Comparison of ENCODE assay signal across 16 cellular contexts in the genomic region with DNA sequence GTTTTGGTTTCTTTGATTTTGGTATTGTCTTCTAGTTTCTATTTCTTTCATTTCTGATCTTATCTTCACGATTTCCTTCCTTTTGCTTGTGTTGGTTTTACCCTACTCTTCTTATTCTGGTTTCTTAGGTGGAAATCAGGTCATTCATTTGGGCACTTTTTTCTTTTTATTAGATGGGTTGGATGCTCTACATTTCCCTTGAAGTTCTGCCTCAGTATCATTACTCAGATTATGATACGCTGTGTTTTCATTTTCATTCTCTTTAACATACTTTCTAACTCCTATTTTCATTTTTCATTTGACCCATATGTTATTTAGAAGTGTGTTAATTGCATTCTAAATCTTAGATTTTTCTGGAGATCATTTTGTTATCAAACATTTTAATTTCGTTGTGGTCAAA.
A peak's percentile ranks its signal among the peaks of the same experiment; 100 is the strongest.
DNase-seq lines count a peak whose midpoint lies in the region; ATAC-seq, FAIRE-seq and TF ChIP-seq lines count a peak whose summit lies in the region.
"Had no signal": no experiment of that assay in that cellular context is flagged by ENCODE, and none has a peak within 500 bp of the region (broad histone marks: within the 10 kb centered on the region; RNA-seq: fewer than 3 reads in every experiment).

No MANE protein-coding gene starts in this region.

- 74 to 100% methylated on average over 1 to 3 of the region's 3 CpGs for WGBS in endodermal cell (ENCODE audit: insufficient coverage in 1 of 2, insufficient read length in 1 of 2), 2 experiments

- no peak overlapping the region for H3K4me3 ChIP-seq in endodermal cell (ENCODE audit: low read length)
- H3K4me3 ChIP-seq: K562 had no signal

- H3K27me3 Mint-ChIP-seq in activated T-cell treated with anti-CD3 and anti-CD28 coated beads, Interleukin-2, amount 50 U/mL, for 4 hours (ENCODE audit: low read depth) = peaks cover 2% of the 10 kb centered on the region
- H3K27me3 Mint-ChIP-seq in activated T-helper 17 cell treated with anti-CD3 and anti-CD28 coated beads, Interleukin-2, amount 50 U/mL, for 72 hours = no peaks in the 10 kb centered on the region
- H3K27me3 Mint-ChIP-seq in endodermal cell (ENCODE audit: insufficient read depth) = peaks cover 6% of the 10 kb centered on the region

- peaks cover 26% of the 10 kb centered on the region for H3K4me1 Mint-ChIP-seq in activated T-cell treated with anti-CD3 and anti-CD28 coated beads, Interleukin-2, amount 50 U/mL, for 4 hours (ENCODE audit: low read depth)
- H3K4me1 Mint-ChIP-seq in activated T-helper 17 cell treated with anti-CD3 and anti-CD28 coated beads, Interleukin-2, amount 50 U/mL, for 72 hours = peaks cover 17% of the 10 kb centered on the region
- peaks cover 18% of the 10 kb centered on the region for H3K4me1 Mint-ChIP-seq in stimulated activated effector memory CD8-positive, alpha-beta T cell treated with anti-CD3 and anti-CD28 coated beads, Interleukin-12 subunit alpha, Interleukin-12 subunit beta, amount 100 ng/mL, for 72 hours
- H3K4me1 Mint-ChIP-seq in endodermal cell = no peaks in the 10 kb centered on the region

- DNase-seq in activated T-cell treated with anti-CD3 and anti-CD28 coated beads, Interleukin-2, amount 50 U/mL, for 4 hours = no peak
- no peak for DNase-seq in activated T-cell treated with anti-CD3 and anti-CD28 coated beads for 4 hours
- no peak for DNase-seq in GM18507 (ENCODE audit: extremely low spot score, insufficient read length, low read depth)
- no peak for DNase-seq in stimulated activated effector memory CD8-positive, alpha-beta T cell treated with anti-CD3 and anti-CD28 coated beads, Interleukin-12 subunit alpha, Interleukin-12 subunit beta, amount 100 ng/mL, for 72 hours (ENCODE audit: low spot score in 2 of 2)
- DNase-seq in endodermal cell = no peak
- DNase-seq in pons (ENCODE audit: low spot score) = no peak
- DNase-seq: AML-193, Calu3, HFFc6, NCI-H1436, NCI-H2029 treated with DMSO at 0.1 percent for 48 hours, NCI-H526 treated with DMSO at 0.1 percent for 48 hours, RPMI8226 had no signal

- H3K9me3 ChIP-seq in endodermal cell (ENCODE audit: control insufficient read depth, low read length) = no peaks in the 10 kb centered on the region

- H3K27ac Mint-ChIP-seq in activated T-helper 17 cell treated with anti-CD3 and anti-CD28 coated beads, Interleukin-2, amount 50 U/mL, for 72 hours = peak overlapping the region; percentile 48
- no peak overlapping the region for H3K27ac Mint-ChIP-seq in stimulated activated effector memory CD8-positive, alpha-beta T cell treated with anti-CD3 and anti-CD28 coated beads, Interleukin-12 subunit alpha, Interleukin-12 subunit beta, amount 100 ng/mL, for 72 hours
- H3K27ac Mint-ChIP-seq in endodermal cell = no peak overlapping the region
- H3K27ac Mint-ChIP-seq: HFFc6 had no signal

- ATAC-seq in activated T-cell treated with anti-CD3 and anti-CD28 coated beads, Interleukin-2, amount 50 U/mL, for 4 hours = peak; percentile 86 to 89
- peak; percentile 44 for ATAC-seq in activated T-helper 17 cell treated with anti-CD3 and anti-CD28 coated beads, Interleukin-2, amount 50 U/mL, for 72 hours (replicated peaks)
- ATAC-seq in stimulated activated effector memory CD8-positive, alpha-beta T cell treated with anti-CD3 and anti-CD28 coated beads, Interleukin-12 subunit alpha, Interleukin-12 subunit beta, amount 100 ng/mL, for 72 hours = no peak
- ATAC-seq: K562 had no signal

- peak; percentile 63 for FAIRE-seq in GM18507 (lab: Jason Lieb, UNC)
- FAIRE-seq: GM12892, K562 had no signal

- H3K4me3 Mint-ChIP-seq in activated T-cell treated with anti-CD3 and anti-CD28 coated beads, Interleukin-2, amount 50 U/mL, for 4 hours = peak overlapping the region; percentile 2
- H3K4me3 Mint-ChIP-seq in activated T-helper 17 cell treated with anti-CD3 and anti-CD28 coated beads, Interleukin-2, amount 50 U/mL, for 72 hours = peak overlapping the region; percentile 46
- peak overlapping the region; percentile 10 for H3K4me3 Mint-ChIP-seq in stimulated activated effector memory CD8-positive, alpha-beta T cell treated with anti-CD3 and anti-CD28 coated beads, Interleukin-12 subunit alpha, Interleukin-12 subunit beta, amount 100 ng/mL, for 72 hours
- H3K4me3 Mint-ChIP-seq in endodermal cell = no peak overlapping the region
- H3K4me3 Mint-ChIP-seq: HFFc6 had no signal

- H3K4me1 ChIP-seq in endodermal cell (ENCODE audit: control insufficient read depth, insufficient read depth, low read length) = no peaks in the 10 kb centered on the region

- peaks cover 23% of the 10 kb centered on the region for H3K27me3 ChIP-seq in endodermal cell (ENCODE audit: control insufficient read depth, insufficient read depth, low read length, poor library complexity, severe bottlenecking)

- H3K36me3 ChIP-seq in endodermal cell (ENCODE audit: control insufficient read depth, insufficient read depth, low read length) = no peaks in the 10 kb centered on the region

- H3K9ac ChIP-seq in endodermal cell (ENCODE audit: extremely low read depth, low read length, poor library complexity, severe bottlenecking) = no peak overlapping the region

- no peaks in the 10 kb centered on the region for H3K36me3 Mint-ChIP-seq in activated T-cell treated with anti-CD3 and anti-CD28 coated beads, Interleukin-2, amount 50 U/mL, for 4 hours (ENCODE audit: insufficient read depth)
- H3K36me3 Mint-ChIP-seq in activated T-helper 17 cell treated with anti-CD3 and anti-CD28 coated beads, Interleukin-2, amount 50 U/mL, for 72 hours (ENCODE audit: low read depth) = no peaks in the 10 kb centered on the region
- no peaks in the 10 kb centered on the region for H3K36me3 Mint-ChIP-seq in stimulated activated effector memory CD8-positive, alpha-beta T cell treated with anti-CD3 and anti-CD28 coated beads, Interleukin-12 subunit alpha, Interleukin-12 subunit beta, amount 100 ng/mL, for 72 hours
- H3K36me3 Mint-ChIP-seq in endodermal cell (ENCODE audit: low read depth) = no peaks in the 10 kb centered on the region

- no peak overlapping the region for H3K27ac ChIP-seq in endodermal cell (ENCODE audit: low read depth, low read length)

- TF ChIP-seq CTCF in endodermal cell (conservative IDR thresholded peaks at IDR 0.05) = no peak

- no peaks in the 10 kb centered on the region for H3K9me3 Mint-ChIP-seq in activated T-cell treated with anti-CD3 and anti-CD28 coated beads, Interleukin-2, amount 50 U/mL, for 4 hours
- H3K9me3 Mint-ChIP-seq in activated T-helper 17 cell treated with anti-CD3 and anti-CD28 coated beads, Interleukin-2, amount 50 U/mL, for 72 hours = no peaks in the 10 kb centered on the region
- no peaks in the 10 kb centered on the region for H3K9me3 Mint-ChIP-seq in stimulated activated effector memory CD8-positive, alpha-beta T cell treated with anti-CD3 and anti-CD28 coated beads, Interleukin-12 subunit alpha, Interleukin-12 subunit beta, amount 100 ng/mL, for 72 hours
- H3K9me3 Mint-ChIP-seq in endodermal cell = no peaks in the 10 kb centered on the region
- H3K9me3 Mint-ChIP-seq: HFFc6 had no signal
